Comparison of ENCODE assay signal across 20 cellular contexts in the genomic region with DNA sequence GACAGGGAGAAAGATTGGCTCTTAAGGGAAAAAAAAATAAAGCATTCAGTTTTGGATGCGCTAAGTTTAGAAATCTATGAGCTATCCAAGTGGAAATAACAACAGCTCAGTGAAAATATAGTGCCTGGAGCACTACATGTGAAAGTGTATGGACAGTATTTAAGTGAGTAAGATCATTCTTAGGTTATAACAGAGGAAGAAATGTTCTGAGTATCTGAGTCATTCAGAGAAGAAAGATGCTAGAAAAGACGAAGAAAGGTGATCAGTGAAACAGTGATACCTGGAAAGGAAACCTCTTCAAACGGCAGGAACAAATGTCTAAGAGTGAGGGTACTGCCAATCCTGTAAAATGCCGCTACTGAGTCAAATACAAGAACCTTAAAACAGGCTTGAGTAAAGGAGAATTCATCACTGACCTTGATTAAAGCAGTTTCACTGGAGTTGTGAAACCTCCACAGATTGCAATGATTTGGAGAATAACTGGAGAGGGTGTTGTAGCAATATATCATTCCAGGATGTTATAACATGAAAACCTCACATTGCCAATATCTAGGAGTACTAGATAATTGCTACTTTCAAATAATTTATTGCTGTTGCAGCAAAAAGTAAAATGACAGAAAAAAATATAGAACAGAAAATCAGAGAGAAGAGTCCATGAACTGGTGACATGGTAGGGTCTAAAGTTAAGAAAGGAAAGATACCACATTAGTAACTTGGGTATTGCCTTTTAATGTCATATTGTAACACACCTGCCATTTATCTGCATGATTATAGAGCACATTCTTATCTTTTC.
"Had no signal": no experiment of that assay in that cellular context is flagged by ENCODE, and none has a peak within 500 bp of the region (broad histone marks: within the 10 kb centered on the region; RNA-seq: fewer than 3 reads in every experiment).

No MANE protein-coding gene starts in this region.

- ATAC-seq: gastroesophageal sphincter, lower lobe of right lung, natural killer cell had no signal

- H3K36me3 Mint-ChIP-seq: immature natural killer cell, memory B cell, mesothelial cell of epicardium, natural killer cell had no signal

- H3K4me1 ChIP-seq: left ventricle myocardium inferior, lower lobe of right lung, right atrium auricular region, stomach had no signal

- H3K27me3 Mint-ChIP-seq: memory B cell had no signal

- H3K27ac Mint-ChIP-seq: endodermal cell, immature natural killer cell, memory B cell, mesothelial cell of epicardium, natural killer cell had no signal

- H3K4me3 ChIP-seq: coronary artery, gastroesophageal sphincter, left ventricle myocardium inferior, lower lobe of right lung, right atrium auricular region, stomach, thoracic aorta had no signal

- H3K9me3 Mint-ChIP-seq: neural crest cell had no signal

- H3K9me3 ChIP-seq: gastroesophageal sphincter, lower lobe of right lung, right atrium auricular region, stomach, thoracic aorta had no signal

- H3K27me3 ChIP-seq: gastroesophageal sphincter, right atrium auricular region, stomach had no signal

- H3K4me3 Mint-ChIP-seq: endodermal cell, immature natural killer cell, memory B cell, mesothelial cell of epicardium, natural killer cell, neural crest cell had no signal

- DNase-seq: effector CD4-positive, alpha-beta T cell; endodermal cell; immature natural killer cell; left ventricle myocardium inferior; lower lobe of right lung; natural killer cell; posterior cingulate gyrus; small intestine; stimulated activated CD4-positive, alpha-beta T cell treated with anti-CD3 and anti-CD28 coated beads, Interleukin-12 subunit alpha, Interleukin-12 subunit beta, amount 100 ng/mL, for 4 hours; stimulated activated naive CD4-positive, alpha-beta T cell; stomach; substantia nigra; trophoblast cell had no signal

- H3K4me1 Mint-ChIP-seq: immature natural killer cell, memory B cell, mesothelial cell of epicardium, natural killer cell, neural crest cell had no signal

- H3K36me3 ChIP-seq: gastroesophageal sphincter, left ventricle myocardium inferior, lower lobe of right lung, right atrium auricular region, stomach, thoracic aorta had no signal
